32 cellular contexts compared by ENCODE assay signal in genomic region chr7:92496876-92497275, GRCh38. TPM values are rescaled to one million over a fixed set of nuclear protein-coding genes. Genes with fewer than 3 reads are reported as not detected.
DNase-seq lines count a peak whose midpoint lies in the region; ATAC-seq and TF ChIP-seq lines count a peak whose summit lies in the region.
"Had no signal": no experiment of that assay in that cellular context is flagged by ENCODE, and none has a peak within 500 bp of the region (broad histone marks: within the 10 kb centered on the region; RNA-seq: fewer than 3 reads in every experiment).

No MANE protein-coding gene starts in this region.

- H3K36me3 ChIP-seq in breast epithelium (peaks cover 16% of the 10 kb centered on the region), ascending aorta (peaks cover 39 to 84% of the 10 kb centered on the region in 2 donors)

- H3K4me1 Mint-ChIP-seq in MCF 10A (ENCODE audit: insufficient read depth, unreplicated experiment): no peaks in the 10 kb centered on the region
- H3K4me1 Mint-ChIP-seq in natural killer cell treated with Interleukin-12 subunit alpha and Interleukin-12 subunit beta and Interleukin-15 and Interleukin-18, amount 100 ng/mL, for 72 hours (ENCODE audit: low read depth in 2 of 2): no peaks in the 10 kb centered on the region
- H3K4me1 Mint-ChIP-seq: activated naive CD4-positive, alpha-beta T cell treated with anti-CD3 and anti-CD28 coated beads, Interleukin-2, amount 50 U/mL, for 24 hours; B cell; stimulated activated naive CD8-positive, alpha-beta T cell treated with anti-CD3 and anti-CD28 coated beads, Interleukin-15, amount 100 ng/mL, for 72 hours had no signal

- intact Hi-C loops in MCF 10A (cut with micrococcal nuclease) (no loop called here), breast epithelium (cut with DNase I; ENCODE audit: low total_unique reads) (no loop called here), ascending aorta (cut with DNase I) (no loop called here)

- H3K27ac ChIP-seq in breast epithelium (no peak overlapping the region), ascending aorta (no peak overlapping the region)
- H3K27ac ChIP-seq: SJCRH30, skin epidermis, tibial artery had no signal

- H3K4me3 ChIP-seq in breast epithelium: no peak overlapping the region
- no peak overlapping the region for H3K4me3 ChIP-seq in ascending aorta
- H3K4me3 ChIP-seq: dorsolateral prefrontal cortex, SJCRH30, skin epidermis, tibial artery had no signal

- no peaks in the 10 kb centered on the region for H3K9me3 Mint-ChIP-seq in MCF 10A (ENCODE audit: unreplicated experiment)
- no peaks in the 10 kb centered on the region for H3K9me3 Mint-ChIP-seq in natural killer cell treated with Interleukin-12 subunit alpha and Interleukin-12 subunit beta and Interleukin-15 and Interleukin-18, amount 100 ng/mL, for 72 hours
- H3K9me3 Mint-ChIP-seq: activated naive CD4-positive, alpha-beta T cell treated with anti-CD3 and anti-CD28 coated beads, Interleukin-2, amount 50 U/mL, for 24 hours; activated T-helper 2 cell treated with anti-CD3 and anti-CD28 coated beads, Interferon-gamma antibody, Interleukin-2, Interleukin-4, amounts not matched to agents 10 μg/mL and 5 μg/mL and 100 μg/mL, durations not matched to agents 14 hours and 24 hours and 36 hours; naive thymus-derived CD4-positive, alpha-beta T cell; stimulated activated naive CD8-positive, alpha-beta T cell treated with anti-CD3 and anti-CD28 coated beads, Interleukin-15, amount 100 ng/mL, for 72 hours had no signal

- POLR2A ChIA-PET in MCF 10A (lab: Yijun Ruan, JAX): no interaction called here

- TF ChIP-seq POLR2A in breast epithelium (IDR thresholded peaks at IDR 0.05): no peak

- H3K9me3 ChIP-seq in breast epithelium (no peaks in the 10 kb centered on the region), ascending aorta (no peaks in the 10 kb centered on the region)
- H3K9me3 ChIP-seq: SJCRH30, tibial artery had no signal

- H3K36me3 Mint-ChIP-seq in MCF 10A (ENCODE audit: insufficient read depth, unreplicated experiment): peaks cover 85% of the 10 kb centered on the region
- peaks cover 27% of the 10 kb centered on the region for H3K36me3 Mint-ChIP-seq in natural killer cell treated with Interleukin-12 subunit alpha and Interleukin-12 subunit beta and Interleukin-15 and Interleukin-18, amount 100 ng/mL, for 72 hours

- DNase-seq in MCF 10A (ENCODE audit: unreplicated experiment): peak; percentile 2
- no peak for DNase-seq in breast epithelium (ENCODE audit: low spot score in 2 of 2)
- DNase-seq in amniotic epithelial cell (ENCODE audit: low read depth): peak; percentile 67
- DNase-seq in fibroblast of peridontal ligament (ENCODE audit: extremely low read depth): peak; percentile 4
- DNase-seq in natural killer cell treated with Interleukin-12 subunit alpha and Interleukin-12 subunit beta and Interleukin-15 and Interleukin-18, amount 100 ng/mL, for 72 hours (ENCODE audit: low spot score): no peak
- no peak for DNase-seq in ascending aorta (ENCODE audit: low spot score in 2 of 2)
- no peak for DNase-seq in SHP77 treated with DMSO at 0.1 percent for 48 hours (lab: John Stamatoyannopoulos, UW)
- DNase-seq: activated CD8-positive, alpha-beta T cell treated with anti-CD3 and anti-CD28 coated beads, Interleukin-2, amount 10 ng/mL, durations not matched to agents 7 days and 5 days; anterior cingulate cortex; dorsolateral prefrontal cortex; glutamatergic neuron; kidney; midbrain; naive thymus-derived CD4-positive, alpha-beta T cell; NCI-H1105 treated with DMSO at 0.1 percent for 48 hours; NCI-H2081 treated with DMSO at 0.1 percent for 48 hours; NCI-H345; occipital lobe; SJCRH30; stimulated activated CD8-positive, alpha-beta memory T cell treated with anti-CD3 and anti-CD28 coated beads, Interleukin-4, amount 100 ng/mL, for 48 hours; stimulated activated naive CD8-positive, alpha-beta T cell treated with anti-CD3 and anti-CD28 coated beads, Interleukin-15, amount 100 ng/mL, for 72 hours; T-helper 1 cell; tibial artery had no signal

- no peak overlapping the region for H3K27ac Mint-ChIP-seq in MCF 10A (ENCODE audit: low read depth, unreplicated experiment)
- H3K27ac Mint-ChIP-seq in natural killer cell treated with Interleukin-12 subunit alpha and Interleukin-12 subunit beta and Interleukin-15 and Interleukin-18, amount 100 ng/mL, for 72 hours: no peak overlapping the region
- H3K27ac Mint-ChIP-seq: activated CD8-positive, alpha-beta T cell treated with anti-CD3 and anti-CD28 coated beads, Interleukin-2, amount 10 ng/mL, durations not matched to agents 7 days and 5 days; activated naive CD4-positive, alpha-beta T cell treated with anti-CD3 and anti-CD28 coated beads, Interleukin-2, amount 50 U/mL, for 24 hours; activated T-helper 2 cell treated with anti-CD3 and anti-CD28 coated beads, Interferon-gamma antibody, Interleukin-2, Interleukin-4, amounts not matched to agents 10 μg/mL and 5 μg/mL and 100 μg/mL, durations not matched to agents 14 hours and 24 hours and 36 hours; B cell; stimulated activated naive CD8-positive, alpha-beta T cell treated with anti-CD3 and anti-CD28 coated beads, Interleukin-15, amount 100 ng/mL, for 72 hours had no signal

- ATAC-seq in natural killer cell treated with Interleukin-12 subunit alpha and Interleukin-12 subunit beta and Interleukin-15 and Interleukin-18, amount 100 ng/mL, for 72 hours: no peak
- ATAC-seq in HG02623 (IDR thresholded peaks at IDR 0.05; ENCODE audit: unreplicated experiment): no peak
- ATAC-seq: activated CD4-positive, CD25-positive, alpha-beta regulatory T cell treated with anti-CD3 and anti-CD28 coated beads, Interleukin-2, amount 50 U/mL, for 24 hours; activated CD8-positive, alpha-beta T cell treated with anti-CD3 and anti-CD28 coated beads, Interleukin-2, amount 10 ng/mL, durations not matched to agents 7 days and 5 days; naive thymus-derived CD4-positive, alpha-beta T cell; stimulated activated naive CD8-positive, alpha-beta T cell treated with anti-CD3 and anti-CD28 coated beads, Interleukin-15, amount 100 ng/mL, for 72 hours had no signal

- H3K27me3 Mint-ChIP-seq in MCF 10A (ENCODE audit: insufficient read depth, unreplicated experiment): no peaks in the 10 kb centered on the region
- no peaks in the 10 kb centered on the region for H3K27me3 Mint-ChIP-seq in natural killer cell treated with Interleukin-12 subunit alpha and Interleukin-12 subunit beta and Interleukin-15 and Interleukin-18, amount 100 ng/mL, for 72 hours
- H3K27me3 Mint-ChIP-seq: activated naive CD4-positive, alpha-beta T cell treated with anti-CD3 and anti-CD28 coated beads, Interleukin-2, amount 50 U/mL, for 24 hours; B cell; naive thymus-derived CD4-positive, alpha-beta T cell; stimulated activated naive CD8-positive, alpha-beta T cell treated with anti-CD3 and anti-CD28 coated beads, Interleukin-15, amount 100 ng/mL, for 72 hours had no signal

- no peaks in the 10 kb centered on the region for H3K4me1 ChIP-seq in breast epithelium
- no peaks in the 10 kb centered on the region for H3K4me1 ChIP-seq in ascending aorta
- H3K4me1 ChIP-seq: SJCRH30, tibial artery had no signal

- CTCF ChIA-PET in MCF 10A (lab: Yijun Ruan, JAX): no interaction called here

- no TSS peak for BruUV-seq in MCF 10A (replicated peaks; lab: Mats Ljungman, UMichigan)

- no peaks in the 10 kb centered on the region for H3K27me3 ChIP-seq in breast epithelium
- no peaks in the 10 kb centered on the region for H3K27me3 ChIP-seq in ascending aorta
- H3K27me3 ChIP-seq: dorsolateral prefrontal cortex, SJCRH30, tibial artery had no signal

- no peak overlapping the region for H3K4me3 Mint-ChIP-seq in MCF 10A (ENCODE audit: unreplicated experiment)
- H3K4me3 Mint-ChIP-seq in natural killer cell treated with Interleukin-12 subunit alpha and Interleukin-12 subunit beta and Interleukin-15 and Interleukin-18, amount 100 ng/mL, for 72 hours: no peak overlapping the region
- H3K4me3 Mint-ChIP-seq: activated CD8-positive, alpha-beta T cell treated with anti-CD3 and anti-CD28 coated beads, Interleukin-2, amount 10 ng/mL, durations not matched to agents 7 days and 5 days; activated naive CD4-positive, alpha-beta T cell treated with anti-CD3 and anti-CD28 coated beads, Interleukin-2, amount 50 U/mL, for 24 hours; B cell; naive thymus-derived CD4-positive, alpha-beta T cell; stimulated activated naive CD8-positive, alpha-beta T cell treated with anti-CD3 and anti-CD28 coated beads, Interleukin-15, amount 100 ng/mL, for 72 hours had no signal

- TF ChIP-seq CTCF in MCF 10A (IDR thresholded peaks at IDR 0.05; ENCODE audit: unreplicated experiment) (no peak), breast epithelium (IDR thresholded peaks at IDR 0.05) (no peak), ascending aorta (IDR thresholded peaks at IDR 0.05) (no peak)

RNA-seq across cellular contexts. Expression of gene ERVW-1, which starts 19.1 kb away (rescaled TPM):
- total RNA-seq in MCF 10A (2022) (not detected in 2 replicates), breast epithelium (not detected), ascending aorta (not detected)
- not detected for total RNA-seq in natural killer cell treated with Interleukin-12 subunit alpha and Interleukin-12 subunit beta and Interleukin-15 and Interleukin-18, amount 100 ng/mL, for 72 hours
- total RNA-seq: A172; activated CD8-positive, alpha-beta T cell treated with anti-CD3 and anti-CD28 coated beads, Interleukin-2, amount 10 ng/mL, durations not matched to agents 7 days and 5 days; activated T-helper 2 cell treated with anti-CD3 and anti-CD28 coated beads, Interferon-gamma antibody, Interleukin-2, Interleukin-4, amounts not matched to agents 10 μg/mL and 5 μg/mL and 100 μg/mL, durations not matched to agents 14 hours and 24 hours and 36 hours; B cell; fibroblast of lung; kidney; liver; occipital lobe had no signal

RNA-seq across cellular contexts. Expression of gene PEX1, which starts 31.4 kb away (rescaled TPM):
- total RNA-seq in MCF 10A (2022): 12.4 and 12.6 TPM in 2 replicates
- 10 to 100 TPM; 20.2 to 52.8 (median 34.4) TPM for total RNA-seq in breast epithelium
- 10 to 100 TPM; 11.5 to 15.8 TPM for total RNA-seq in natural killer cell treated with Interleukin-12 subunit alpha and Interleukin-12 subunit beta and Interleukin-15 and Interleukin-18, amount 100 ng/mL, for 72 hours
- 6.5 TPM for total RNA-seq in ascending aorta

RNA-seq across cellular contexts. Expression of gene RBM48, which starts 31.7 kb away (rescaled TPM):
- total RNA-seq in MCF 10A (2022) (10.4 and 10.7 TPM in 2 replicates), breast epithelium (10 to 100 TPM; 10.8 to 18.7 (median 12.0) TPM), ascending aorta (2.2 TPM)
- 10 to 100 TPM; 19.9 to 21.0 TPM for total RNA-seq in natural killer cell treated with Interleukin-12 subunit alpha and Interleukin-12 subunit beta and Interleukin-15 and Interleukin-18, amount 100 ng/mL, for 72 hours

RNA-seq across cellular contexts. Expression of gene GATAD1, which starts 49.6 kb away (rescaled TPM):
- total RNA-seq in MCF 10A (2022): 41.2 and 44.2 TPM in 2 replicates
- 10 to 100 TPM; 42.6 to 74.9 (median 51.5) TPM for total RNA-seq in breast epithelium
- 10 to 100 TPM; 12.1 to 16.6 TPM for total RNA-seq in natural killer cell treated with Interleukin-12 subunit alpha and Interleukin-12 subunit beta and Interleukin-15 and Interleukin-18, amount 100 ng/mL, for 72 hours
- total RNA-seq in ascending aorta: 20.4 TPM

Comparison
In these comparisons a context has a peak if more than half of its experiments do, and no peak if none do; other contexts are left out.
1. DNase-seq: peak in MCF 10A (single experiment), amniotic epithelial cell (single experiment) and fibroblast of peridontal ligament (single experiment); none in breast epithelium (0 of 2), natural killer cell treated with Interleukin-12 subunit alpha and Interleukin-12 subunit beta and Interleukin-15 and Interleukin-18, amount 100 ng/mL, for 72 hours (single experiment), ascending aorta (0 of 2) and SHP77 treated with DMSO at 0.1 percent for 48 hours (single experiment).